ENCODE assay signal across 16 cellular contexts in genomic region chr12:127819066-127819465, GRCh38.
"Had no signal": no experiment of that assay in that cellular context is flagged by ENCODE, and none has a peak within 500 bp of the region (broad histone marks: within the 10 kb centered on the region; RNA-seq: fewer than 3 reads in every experiment).

No MANE protein-coding gene starts in this region.

- H3K4me3 ChIP-seq: adrenal gland, cardiac muscle cell, mucosa of descending colon, tibial artery, uterus had no signal

- ATAC-seq: activated CD8-positive, alpha-beta memory T cell treated with anti-CD3 and anti-CD28 coated beads, Interleukin-2, amount 10 ng/mL, durations not matched to agents 7 days and 5 days; left ventricle myocardium superior; mucosa of descending colon; naive thymus-derived CD8-positive, alpha-beta T cell; stimulated activated effector memory CD8-positive, alpha-beta T cell treated with anti-CD3 and anti-CD28 coated beads, Interleukin-12 subunit alpha, Interleukin-12 subunit beta, amount 100 ng/mL, for 72 hours had no signal

- DNase-seq: activated CD4-positive, alpha-beta T cell treated with anti-CD3 and anti-CD28 coated beads, Interleukin-2, amount 50 U/mL, for 48 hours; activated CD8-positive, alpha-beta memory T cell treated with anti-CD3 and anti-CD28 coated beads, Interleukin-2, amount 10 ng/mL, durations not matched to agents 7 days and 5 days; activated naive CD4-positive, alpha-beta T cell treated with anti-CD3 and anti-CD28 coated beads, Interleukin-2, amount 50 U/mL, for 16 hours; activated T-cell treated with anti-CD3 and anti-CD28 coated beads, Interleukin-2, amount 50 U/mL, for 1 hour; adrenal gland; endodermal cell; foreskin fibroblast; kidney glomerular epithelial cell; left ventricle myocardium superior; mucosa of descending colon; naive thymus-derived CD8-positive, alpha-beta T cell; tibial artery; uterus; WERI-Rb-1 had no signal
